ENCODE assay signal across 26 cellular contexts in the genomic region with DNA sequence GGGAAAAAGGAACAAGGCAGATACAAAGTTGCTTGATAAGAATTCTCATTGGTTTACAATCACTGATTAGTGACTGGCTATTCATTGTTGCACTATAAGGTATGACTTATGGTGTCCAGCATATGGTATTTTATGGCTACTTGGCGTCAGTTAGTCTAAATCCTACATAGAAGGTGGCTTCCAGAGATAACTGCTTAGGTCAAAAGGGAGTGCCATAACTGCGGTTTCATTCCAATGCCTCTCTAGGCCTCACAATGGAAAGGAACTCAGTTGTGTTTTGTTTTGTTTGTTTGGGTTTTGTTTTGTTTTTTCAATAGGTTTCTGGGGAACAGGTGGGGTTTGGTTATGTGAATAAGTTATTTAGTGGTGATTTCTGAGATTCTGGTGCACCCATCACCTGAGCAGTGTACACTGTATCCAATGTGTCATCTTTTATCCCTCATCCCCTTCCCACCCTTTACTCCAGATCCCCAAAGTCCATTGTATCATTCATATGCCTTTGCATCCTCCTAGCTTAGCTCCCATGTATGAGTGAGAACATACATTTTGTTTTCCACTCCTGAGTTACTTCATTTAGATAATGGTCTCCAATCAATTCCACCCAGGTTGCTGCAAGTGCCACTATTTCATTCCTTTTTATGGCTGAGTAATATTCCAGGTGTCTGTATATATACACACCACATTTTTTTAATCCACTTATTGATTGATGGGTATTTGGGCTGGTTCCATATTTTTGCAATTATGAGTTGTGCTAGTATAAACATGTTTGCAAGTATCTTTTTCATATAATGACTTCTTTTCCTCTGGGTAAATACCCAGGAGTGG.
"Had no signal": no experiment of that assay in that cellular context is flagged by ENCODE, and none has a peak within 500 bp of the region (broad histone marks: within the 10 kb centered on the region; RNA-seq: fewer than 3 reads in every experiment).

No MANE protein-coding gene starts in this region.

- H3K27me3 ChIP-seq: dorsolateral prefrontal cortex, ovary, suprapubic skin, vagina had no signal

- H3K9me3 Mint-ChIP-seq: immature natural killer cell, memory B cell had no signal

- H3K27ac ChIP-seq: dorsolateral prefrontal cortex, ovary, psoas muscle, skin epidermis, suprapubic skin, vagina had no signal

- ATAC-seq: left ventricle myocardium superior; naive thymus-derived CD8-positive, alpha-beta T cell; psoas muscle; right cardiac atrium; stimulated activated naive CD8-positive, alpha-beta T cell treated with anti-CD3 and anti-CD28 coated beads, Interleukin-15, amount 100 ng/mL, for 72 hours had no signal

- H3K4me3 Mint-ChIP-seq: immature natural killer cell; memory B cell; naive thymus-derived CD8-positive, alpha-beta T cell; stimulated activated naive CD8-positive, alpha-beta T cell treated with anti-CD3 and anti-CD28 coated beads, Interleukin-15, amount 100 ng/mL, for 72 hours had no signal

- H3K4me3 ChIP-seq: dorsolateral prefrontal cortex, lung, ovary, psoas muscle, skin epidermis, suprapubic skin, vagina had no signal

- H3K27me3 Mint-ChIP-seq: memory B cell; naive thymus-derived CD8-positive, alpha-beta T cell; stimulated activated naive CD8-positive, alpha-beta T cell treated with anti-CD3 and anti-CD28 coated beads, Interleukin-15, amount 100 ng/mL, for 72 hours had no signal

- FAIRE-seq: frontal cortex had no signal

- H3K9me3 ChIP-seq: ovary, psoas muscle, suprapubic skin, vagina had no signal

- H3K36me3 ChIP-seq: ovary, suprapubic skin had no signal

- H3K27ac Mint-ChIP-seq: memory B cell; stimulated activated naive CD8-positive, alpha-beta T cell treated with anti-CD3 and anti-CD28 coated beads, Interleukin-15, amount 100 ng/mL, for 72 hours had no signal

- DNase-seq: dorsolateral prefrontal cortex; effector CD4-positive, alpha-beta T cell; hypothalamus; immature natural killer cell; islet precursor cell; kidney glomerular epithelial cell; left ventricle myocardium superior; naive thymus-derived CD8-positive, alpha-beta T cell; occipital lobe; ovary; posterior cingulate gyrus; psoas muscle; right cardiac atrium; stimulated activated CD4-positive, alpha-beta T cell treated with anti-CD3 and anti-CD28 coated beads, Interleukin-12 subunit alpha, Interleukin-12 subunit beta, amount 100 ng/mL, for 4 hours; stimulated activated CD4-positive, alpha-beta T cell treated with anti-CD3 and anti-CD28 coated beads, Interleukin-1b, Interleukin-23, amount 100 ng/mL, for 48 hours; stimulated activated CD4-positive, alpha-beta T cell treated with anti-CD3 and anti-CD28 coated beads, Interleukin-4, amount 100 ng/mL, for 1 hour; stimulated activated CD8-positive, alpha-beta memory T cell treated with anti-CD3 and anti-CD28 coated beads, Interleukin-4, amount 100 ng/mL, for 48 hours; stimulated activated naive CD4-positive, alpha-beta T cell; stimulated activated naive CD8-positive, alpha-beta T cell treated with anti-CD3 and anti-CD28 coated beads, Interleukin-15, amount 100 ng/mL, for 72 hours; trophoblast cell had no signal
